29 cellular contexts compared by ENCODE assay signal in genomic region chr9:131827821-131828369, GRCh38.
"Had no signal": no experiment of that assay in that cellular context is flagged by ENCODE, and none has a peak within 500 bp of the region (broad histone marks: within the 10 kb centered on the region; RNA-seq: fewer than 3 reads in every experiment).

No MANE protein-coding gene starts in this region.

- H3K4me2 ChIP-seq: smooth muscle cell had no signal

- H3K4me1 ChIP-seq: heart left ventricle, left lung, lower lobe of right lung, parathyroid adenoma, psoas muscle, right lobe of liver, suprapubic skin, tibial artery, upper lobe of right lung had no signal

- H3K9ac ChIP-seq: parathyroid adenoma had no signal

- H3K9me3 Mint-ChIP-seq: mesothelial cell of epicardium; natural killer cell; stimulated activated memory B cell treated with anti-CD40 and anti-IgM and Interleukin-4, amounts not matched to agents 10 μg/mL and 1 μg/mL and 100 μg/mL, for 72 hours had no signal

- H3K27ac Mint-ChIP-seq: mesothelial cell of epicardium; naive B cell; natural killer cell; stimulated activated memory B cell treated with anti-CD40 and anti-IgM and Interleukin-4, amounts not matched to agents 10 μg/mL and 1 μg/mL and 100 μg/mL, for 72 hours had no signal

- DNase-seq: glutamatergic neuron; hypothalamus; islet precursor cell; kidney glomerular epithelial cell; left colon; left lung; lower lobe of right lung; mesendoderm; naive B cell; natural killer cell; nephron progenitor cell; nucleus accumbens; psoas muscle; right lobe of liver; stimulated activated CD4-positive, alpha-beta T cell treated with anti-CD3 and anti-CD28 coated beads, Interleukin-1b, Interleukin-23, amount 100 ng/mL, for 48 hours; stimulated activated CD4-positive, alpha-beta T cell treated with anti-CD3 and anti-CD28 coated beads, Interleukin-2, amount 100 ng/mL, for 48 hours; stimulated activated CD4-positive, alpha-beta T cell treated with anti-CD3 and anti-CD28 coated beads, Interleukin-4, amount 100 ng/mL, for 4 hours; stimulated activated CD8-positive, alpha-beta memory T cell treated with anti-CD3 and anti-CD28 coated beads, Interleukin-4, amount 100 ng/mL, for 48 hours; stimulated activated naive CD4-positive, alpha-beta T cell treated with Interleukin-2 at 50 U/mL for 16 hours; tibial artery; upper lobe of right lung had no signal

- H3K36me3 Mint-ChIP-seq: mesothelial cell of epicardium; naive B cell; natural killer cell; stimulated activated memory B cell treated with anti-CD40 and anti-IgM and Interleukin-4, amounts not matched to agents 10 μg/mL and 1 μg/mL and 100 μg/mL, for 72 hours had no signal

- H3K4me3 ChIP-seq: heart left ventricle, left lung, lower lobe of right lung, psoas muscle, right lobe of liver, smooth muscle cell, suprapubic skin, thoracic aorta, tibial artery, upper lobe of right lung had no signal

- H3K9me3 ChIP-seq: heart left ventricle, left lung, lower lobe of right lung, psoas muscle, right lobe of liver, suprapubic skin, thoracic aorta, upper lobe of right lung had no signal

- H3K36me3 ChIP-seq: heart left ventricle, left lung, lower lobe of right lung, right lobe of liver, suprapubic skin, thoracic aorta, tibial artery, upper lobe of right lung had no signal

- FAIRE-seq: urothelium cell line had no signal

- H3K79me2 ChIP-seq: parathyroid adenoma had no signal

- H3K27me3 ChIP-seq: right lobe of liver had no signal

- H2AFZ ChIP-seq: parathyroid adenoma had no signal

- H3K4me3 Mint-ChIP-seq: mesothelial cell of epicardium; naive B cell; natural killer cell; nephron progenitor cell; stimulated activated memory B cell treated with anti-CD40 and anti-IgM and Interleukin-4, amounts not matched to agents 10 μg/mL and 1 μg/mL and 100 μg/mL, for 72 hours had no signal

- H3K27ac ChIP-seq: heart left ventricle, left lung, lower lobe of right lung, parathyroid adenoma, psoas muscle, right lobe of liver, suprapubic skin, thoracic aorta, tibial artery, upper lobe of right lung had no signal

- H3K4me1 Mint-ChIP-seq: mesothelial cell of epicardium, natural killer cell had no signal
